In the genomic region with DNA sequence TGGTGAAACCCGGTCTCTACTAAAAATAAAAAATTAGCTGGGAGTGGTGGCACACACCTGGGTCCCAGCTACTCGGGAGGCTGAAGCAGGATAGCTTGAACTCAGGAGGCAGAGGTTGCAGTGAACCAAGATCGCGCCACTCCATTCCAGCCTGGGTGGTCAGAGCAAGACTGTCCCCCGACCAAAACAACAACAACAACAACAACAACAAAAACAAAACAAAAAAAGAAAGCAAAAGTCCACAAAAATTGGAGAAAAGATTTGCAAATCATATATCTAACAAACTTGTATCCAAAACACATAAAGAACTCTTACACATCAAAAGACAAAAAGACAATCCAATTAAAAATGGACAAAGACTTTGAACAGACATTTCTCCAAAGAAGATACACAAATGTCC, we compare ENCODE assay signal across 21 cellular contexts. TPM values are rescaled to one million over a fixed set of nuclear protein-coding genes. Genes with fewer than 3 reads are reported as not detected.
DNase-seq lines count a peak whose midpoint lies in the region; ATAC-seq and TF ChIP-seq lines count a peak whose summit lies in the region.
"Had no signal": no experiment of that assay in that cellular context is flagged by ENCODE, and none has a peak within 500 bp of the region (broad histone marks: within the 10 kb centered on the region; RNA-seq: fewer than 3 reads in every experiment).

No MANE protein-coding gene starts in this region.

- H3K9me3 Mint-ChIP-seq in activated CD4-positive, alpha-beta T cell treated with anti-CD3 and anti-CD28 coated beads for 36 hours (ENCODE audit: low read depth), result no peaks in the 10 kb centered on the region
- no peaks in the 10 kb centered on the region for H3K9me3 Mint-ChIP-seq in activated CD4-positive, alpha-beta T cell treated with anti-CD3 and anti-CD28 coated beads, Interleukin-2, amount 10 ng/mL, durations not matched to agents 7 days and 5 days
- H3K9me3 Mint-ChIP-seq in GM23338, result no peaks in the 10 kb centered on the region
- H3K9me3 Mint-ChIP-seq in chondrocyte (ENCODE audit: low read depth), result no peaks in the 10 kb centered on the region
- H3K9me3 Mint-ChIP-seq: CD4-positive, alpha-beta T cell had no signal

- peak overlapping the region; percentile 68 for H3K27ac Mint-ChIP-seq in activated CD4-positive, alpha-beta T cell treated with anti-CD3 and anti-CD28 coated beads for 36 hours
- no peak overlapping the region for H3K27ac Mint-ChIP-seq in activated CD4-positive, alpha-beta T cell treated with anti-CD3 and anti-CD28 coated beads, Interleukin-2, amount 10 ng/mL, durations not matched to agents 7 days and 5 days
- H3K27ac Mint-ChIP-seq in GM23338, result no peak overlapping the region
- peak overlapping the region; percentile 54 for H3K27ac Mint-ChIP-seq in chondrocyte (ENCODE audit: unreplicated experiment)
- H3K27ac Mint-ChIP-seq: CD4-positive, alpha-beta T cell had no signal

- no peak overlapping the region for H3K4me3 ChIP-seq in GM23338
- H3K4me3 ChIP-seq: K562, Peyer's patch had no signal

- peak overlapping the region; percentile 74 for H3K27ac ChIP-seq in GM23338 (ENCODE audit: low read depth)
- H3K27ac ChIP-seq: Peyer's patch had no signal

- no peak overlapping the region for H3K4me2 ChIP-seq in GM23338

- no peak overlapping the region for H2AFZ ChIP-seq in GM23338

- no peak for ATAC-seq in activated CD4-positive, alpha-beta T cell treated with anti-CD3 and anti-CD28 coated beads for 36 hours
- ATAC-seq in GM23338, result no peak
- no peak for ATAC-seq in HG03457 (IDR thresholded peaks at IDR 0.05; ENCODE audit: unreplicated experiment)
- ATAC-seq: HCT116, K562, Right ventricle myocardium inferior had no signal

- peaks cover 32% of the 10 kb centered on the region for H3K4me1 Mint-ChIP-seq in activated CD4-positive, alpha-beta T cell treated with anti-CD3 and anti-CD28 coated beads for 36 hours
- H3K4me1 Mint-ChIP-seq in activated CD4-positive, alpha-beta T cell treated with anti-CD3 and anti-CD28 coated beads, Interleukin-2, amount 10 ng/mL, durations not matched to agents 7 days and 5 days, result peaks cover 40% of the 10 kb centered on the region
- H3K4me1 Mint-ChIP-seq in GM23338 (no peaks in the 10 kb centered on the region), chondrocyte (ENCODE audit: low read depth) (peaks cover 10% of the 10 kb centered on the region)

- no peaks in the 10 kb centered on the region; the same call in 1 of the 2 replicates for H3K4me1 ChIP-seq in GM23338 (ENCODE audit: insufficient read depth)
- H3K4me1 ChIP-seq: BE2C, Peyer's patch had no signal

- H3K27me3 ChIP-seq in GM23338 (ENCODE audit: insufficient read depth), result no peaks in the 10 kb centered on the region
- H3K27me3 ChIP-seq: BE2C, Peyer's patch had no signal

- intact Hi-C loops in activated CD4-positive, alpha-beta T cell treated with anti-CD3 and anti-CD28 coated beads for 36 hours (cut with DNase I, micrococcal nuclease), result no loop called here
- intact Hi-C loops in posterior vena cava (cut with DNase I), result no loop called here

- peaks cover 24% of the 10 kb centered on the region for H3K36me3 Mint-ChIP-seq in activated CD4-positive, alpha-beta T cell treated with anti-CD3 and anti-CD28 coated beads for 36 hours (ENCODE audit: low read depth)
- H3K36me3 Mint-ChIP-seq in activated CD4-positive, alpha-beta T cell treated with anti-CD3 and anti-CD28 coated beads, Interleukin-2, amount 10 ng/mL, durations not matched to agents 7 days and 5 days (ENCODE audit: low read depth), result peaks cover 29% of the 10 kb centered on the region
- peaks cover 19% of the 10 kb centered on the region for H3K36me3 Mint-ChIP-seq in GM23338 (ENCODE audit: low read depth)
- no peaks in the 10 kb centered on the region for H3K36me3 Mint-ChIP-seq in chondrocyte (ENCODE audit: low read depth)

- POLR2A ChIA-PET in activated CD4-positive, alpha-beta T cell treated with anti-CD3 and anti-CD28 coated beads for 36 hours (lab: Charles Lee), result no interaction called here
- POLR2A ChIA-PET in activated CD4-positive, alpha-beta T cell treated with anti-CD3 and anti-CD28 coated beads, Interleukin-2, amount 10 ng/mL, durations not matched to agents 7 days and 5 days (lab: Charles Lee), result no interaction called here

- TF ChIP-seq CTCF in GM23338 (conservative IDR thresholded peaks at IDR 0.05; ENCODE audit: low read depth in 2 of 2) (no peak), chondrocyte (IDR thresholded peaks at IDR 0.05) (no peak)

- no peaks in the 10 kb centered on the region for H3K36me3 ChIP-seq in GM23338 (ENCODE audit: insufficient read depth)
- H3K36me3 ChIP-seq: Peyer's patch had no signal

- H3F3A ChIP-seq in GM23338 (replicated peaks; ENCODE audit: low read depth), result no peaks in the 10 kb centered on the region; the same call in 1 of the 2 replicates

- peaks cover 100% of the 10 kb centered on the region for H3K79me2 ChIP-seq in GM23338 (replicated peaks; ENCODE audit: insufficient read depth)

- CTCF ChIA-PET in activated CD4-positive, alpha-beta T cell treated with anti-CD3 and anti-CD28 coated beads for 36 hours (lab: Charles Lee), result no interaction called here
- CTCF ChIA-PET in activated CD4-positive, alpha-beta T cell treated with anti-CD3 and anti-CD28 coated beads, Interleukin-2, amount 10 ng/mL, durations not matched to agents 7 days and 5 days (lab: Charles Lee), result interaction anchor here (0.9 to 1.6 kb wide), 2 partner anchors 8 to 11 kb away, joined by 3 to 5 read pairs; partner anchors contain the start of gene PPM1G

- no peaks in the 10 kb centered on the region for H3K27me3 Mint-ChIP-seq in activated CD4-positive, alpha-beta T cell treated with anti-CD3 and anti-CD28 coated beads for 36 hours
- H3K27me3 Mint-ChIP-seq in activated CD4-positive, alpha-beta T cell treated with anti-CD3 and anti-CD28 coated beads, Interleukin-2, amount 10 ng/mL, durations not matched to agents 7 days and 5 days, result no peaks in the 10 kb centered on the region
- H3K27me3 Mint-ChIP-seq in GM23338 (ENCODE audit: insufficient read depth, low read depth, poor library complexity), result peaks cover 4% of the 10 kb centered on the region
- no peaks in the 10 kb centered on the region for H3K27me3 Mint-ChIP-seq in chondrocyte (ENCODE audit: low read depth)
- H3K27me3 Mint-ChIP-seq: CD4-positive, alpha-beta T cell had no signal

- H4K20me1 ChIP-seq in GM23338 (replicated peaks; ENCODE audit: insufficient read depth), result peaks cover 93% of the 10 kb centered on the region

- in situ Hi-C loops in ACHN (cut with HindIII; ENCODE audit: low pct_ligation_motif_present, low pct_unique_long_range_greater_than_20kb, low sequenced_read_pairs), result no loop called here

- no peaks in the 10 kb centered on the region for H3K9me2 ChIP-seq in GM23338 (ENCODE audit: insufficient read depth)

- H3K4me3 Mint-ChIP-seq in activated CD4-positive, alpha-beta T cell treated with anti-CD3 and anti-CD28 coated beads for 36 hours, result no peak overlapping the region
- no peak overlapping the region for H3K4me3 Mint-ChIP-seq in activated CD4-positive, alpha-beta T cell treated with anti-CD3 and anti-CD28 coated beads, Interleukin-2, amount 10 ng/mL, durations not matched to agents 7 days and 5 days
- H3K4me3 Mint-ChIP-seq in GM23338, result no peak overlapping the region
- no peak overlapping the region for H3K4me3 Mint-ChIP-seq in chondrocyte (ENCODE audit: unreplicated experiment)
- H3K4me3 Mint-ChIP-seq: CD4-positive, alpha-beta T cell had no signal

- no peak for DNase-seq in activated CD4-positive, alpha-beta T cell treated with anti-CD3 and anti-CD28 coated beads for 36 hours
- DNase-seq in activated CD4-positive, alpha-beta T cell treated with anti-CD3 and anti-CD28 coated beads, Interleukin-2, amount 10 ng/mL, durations not matched to agents 7 days and 5 days, result no peak
- no peak for DNase-seq in GM23338 (ENCODE audit: low spot score)
- DNase-seq in chondrocyte (ENCODE audit: low spot score), result no peak
- peak; percentile 40 for DNase-seq in posterior vena cava (ENCODE audit: low spot score)
- no peak for DNase-seq in GM19238 (ENCODE audit: insufficient read length, low spot score)
- no peak for DNase-seq in ACHN
- DNase-seq: 8988T; BE2C; Calu3; CD4-positive, alpha-beta T cell; GF-D8; GOT3; NCI-H1105 treated with DMSO at 0.1 percent for 48 hours; NCI-H1694; NK-92 treated with Interleukin-12 subunit alpha and Interleukin-12 subunit beta, amount 100 ng/mL, for 24 hours; Peyer's patch had no signal

RNA-seq across cellular contexts. Expression of gene PPM1G, which starts 10.4 kb away (rescaled TPM):
- total RNA-seq in activated CD4-positive, alpha-beta T cell treated with anti-CD3 and anti-CD28 coated beads for 36 hours, result 100 to 1,000 TPM; 115 to 121 TPM
- 100 to 1,000 TPM; 109 TPM for total RNA-seq in activated CD4-positive, alpha-beta T cell treated with anti-CD3 and anti-CD28 coated beads, Interleukin-2, amount 10 ng/mL, durations not matched to agents 7 days and 5 days
- total RNA-seq in GM23338 (2014; rRNA removed; shearing (Covaris generic)), result 178 and 183 TPM in 2 replicates
- 201 and 211 TPM in 2 replicates for polyA plus RNA-seq in GM23338 (2016; fragmentation: Nextera tagmentation; extraction: Ambion mirVana)
- total RNA-seq in chondrocyte (55.7 to 72.8 TPM (median 59.4 TPM) in 3 replicates), posterior vena cava (10 to 100 TPM; 38.8 to 41.6 TPM)

RNA-seq across cellular contexts. Expression of gene ZNF513, which starts 18.4 kb away (rescaled TPM):
- 10 to 100 TPM in 1 of 2 experiments, 1 to 10 TPM in 1; 7.7 to 10.5 TPM for total RNA-seq in activated CD4-positive, alpha-beta T cell treated with anti-CD3 and anti-CD28 coated beads for 36 hours
- total RNA-seq in activated CD4-positive, alpha-beta T cell treated with anti-CD3 and anti-CD28 coated beads, Interleukin-2, amount 10 ng/mL, durations not matched to agents 7 days and 5 days, result 10 to 100 TPM; 14.3 to 15.4 TPM
- 13.2 and 13.4 TPM in 2 replicates for total RNA-seq in GM23338 (2014; rRNA removed; shearing (Covaris generic))
- polyA plus RNA-seq in GM23338 (2016; fragmentation: Nextera tagmentation; extraction: Ambion mirVana), result 10.4 and 11.3 TPM in 2 replicates
- total RNA-seq in chondrocyte (15.3 to 23.2 TPM (median 15.5 TPM) in 3 replicates), posterior vena cava (10 to 100 TPM; 15.6 to 15.7 TPM)

RNA-seq across cellular contexts. Expression of gene SNX17, which starts 28.5 kb away (rescaled TPM):
- total RNA-seq in activated CD4-positive, alpha-beta T cell treated with anti-CD3 and anti-CD28 coated beads for 36 hours, result 10 to 100 TPM; 63.9 to 82.1 TPM
- total RNA-seq in activated CD4-positive, alpha-beta T cell treated with anti-CD3 and anti-CD28 coated beads, Interleukin-2, amount 10 ng/mL, durations not matched to agents 7 days and 5 days, result 100 to 1,000 TPM; 109 to 120 TPM
- 58.0 and 66.2 TPM in 2 replicates for total RNA-seq in GM23338 (2014; rRNA removed; shearing (Covaris generic))
- 32.6 and 34.0 TPM in 2 replicates for polyA plus RNA-seq in GM23338 (2016; fragmentation: Nextera tagmentation; extraction: Ambion mirVana)
- total RNA-seq in chondrocyte (108 to 130 TPM (median 111 TPM) in 3 replicates), posterior vena cava (10 to 100 TPM; 76.4 to 85.3 TPM)

RNA-seq across cellular contexts. Expression of gene EIF2B4, which starts 28.8 kb away (rescaled TPM):
- 10 to 100 TPM; 31.0 to 39.2 TPM for total RNA-seq in activated CD4-positive, alpha-beta T cell treated with anti-CD3 and anti-CD28 coated beads for 36 hours
- 10 to 100 TPM; 40.9 to 42.2 TPM for total RNA-seq in activated CD4-positive, alpha-beta T cell treated with anti-CD3 and anti-CD28 coated beads, Interleukin-2, amount 10 ng/mL, durations not matched to agents 7 days and 5 days
- 43.9 and 51.4 TPM in 2 replicates for total RNA-seq in GM23338 (2014; rRNA removed; shearing (Covaris generic))
- 64.0 and 64.4 TPM in 2 replicates for polyA plus RNA-seq in GM23338 (2016; fragmentation: Nextera tagmentation; extraction: Ambion mirVana)
- total RNA-seq in chondrocyte (43.1 to 46.2 TPM (median 44.0 TPM) in 3 replicates), posterior vena cava (10 to 100 TPM; 30.1 to 36.2 TPM)

RNA-seq across cellular contexts. Expression of gene NRBP1, which starts 29.5 kb away (rescaled TPM):
- 10 to 100 TPM; 74.3 to 74.4 TPM for total RNA-seq in activated CD4-positive, alpha-beta T cell treated with anti-CD3 and anti-CD28 coated beads for 36 hours
- total RNA-seq in activated CD4-positive, alpha-beta T cell treated with anti-CD3 and anti-CD28 coated beads, Interleukin-2, amount 10 ng/mL, durations not matched to agents 7 days and 5 days, result 10 to 100 TPM; 77.1 to 82.3 TPM
- 118 and 128 TPM in 2 replicates for total RNA-seq in GM23338 (2014; rRNA removed; shearing (Covaris generic))
- polyA plus RNA-seq in GM23338 (2016; fragmentation: Nextera tagmentation; extraction: Ambion mirVana), result 73.4 and 75.0 TPM in 2 replicates
- 125 to 143 TPM (median 128 TPM) in 3 replicates for total RNA-seq in chondrocyte
- 10 to 100 TPM; 72.9 to 88.1 TPM for total RNA-seq in posterior vena cava

Comparison
In these comparisons a context has a peak if more than half of its experiments do, and no peak if none do; other contexts are left out.
1. H3K27ac Mint-ChIP-seq: peak in activated CD4-positive, alpha-beta T cell treated with anti-CD3 and anti-CD28 coated beads for 36 hours (single experiment) and chondrocyte (single experiment); none in activated CD4-positive, alpha-beta T cell treated with anti-CD3 and anti-CD28 coated beads, Interleukin-2, amount 10 ng/mL, durations not matched to agents 7 days and 5 days (single experiment) and GM23338 (single experiment).